In genomic region chr10:75398238-75398629, GRCh38 we compare ENCODE assay signal across 13 cellular contexts. TPM values are rescaled to one million over a fixed set of nuclear protein-coding genes. Genes with fewer than 3 reads are reported as not detected.
DNase-seq lines count a peak whose midpoint lies in the region; ATAC-seq and TF ChIP-seq lines count a peak whose summit lies in the region.
"Had no signal": no experiment of that assay in that cellular context is flagged by ENCODE, and none has a peak within 500 bp of the region (broad histone marks: within the 10 kb centered on the region; RNA-seq: fewer than 3 reads in every experiment).

No MANE protein-coding gene starts in this region.

- H3K9me3 ChIP-seq in heart left ventricle (no peaks in the 10 kb centered on the region), uterus (no peaks in the 10 kb centered on the region)

- DNase-seq in heart left ventricle (no peak), left cardiac atrium (no peak), epithelial cell of prostate (ENCODE audit: low read depth, low spot score) (no peak), uterus (no peak), KG1 (lab: John Stamatoyannopoulos, UW) (no peak), AG08395 (ENCODE audit: low spot score) (no peak)
- DNase-seq in natural killer cell treated with Interleukin-12 subunit alpha and Interleukin-12 subunit beta and Interleukin-15 and Interleukin-18, amount 100 ng/mL, for 72 hours (ENCODE audit: low spot score), result peak; percentile 25
- DNase-seq: activated naive CD8-positive, alpha-beta T cell treated with anti-CD3 and anti-CD28 coated beads, Interleukin-2, amount 10 ng/mL, durations not matched to agents 7 days and 5 days; MM.1S had no signal

- H3K27ac Mint-ChIP-seq in natural killer cell treated with Interleukin-12 subunit alpha and Interleukin-12 subunit beta and Interleukin-15 and Interleukin-18, amount 100 ng/mL, for 72 hours, result no peak overlapping the region
- H3K27ac Mint-ChIP-seq in stimulated activated memory B cell treated with anti-CD40 and anti-IgM and Interleukin-4, amounts not matched to agents 10 μg/mL and 1 μg/mL and 100 μg/mL, for 72 hours, result no peak overlapping the region
- H3K27ac Mint-ChIP-seq: activated naive CD8-positive, alpha-beta T cell treated with anti-CD3 and anti-CD28 coated beads, Interleukin-2, amount 10 ng/mL, durations not matched to agents 7 days and 5 days; stimulated activated naive CD8-positive, alpha-beta T cell treated with anti-CD3 and anti-CD28 coated beads, Interleukin-15, Interleukin-2, amounts not matched to agents 100 ng/mL and 50 ng/mL, for 24 hours had no signal

- H3K4me3 ChIP-seq in heart left ventricle (peak overlapping the region in 9 of 12 donors; percentile 75 to 97 (median 90)), uterus (peak overlapping the region; percentile 81 to 82)

- TF ChIP-seq POLR2A in heart left ventricle (IDR thresholded peaks at IDR 0.05) (no peak), uterus (IDR thresholded peaks at IDR 0.05) (no peak)

- H3K4me1 ChIP-seq in heart left ventricle, result peaks cover 0 to 49% (median 13%) of the 10 kb centered on the region in 12 donors
- H3K4me1 ChIP-seq in uterus, result no peaks in the 10 kb centered on the region

- peaks cover 0 to 24% (median 0%) of the 10 kb centered on the region in 9 donors for H3K27me3 ChIP-seq in heart left ventricle
- no peaks in the 10 kb centered on the region for H3K27me3 ChIP-seq in uterus

- intact Hi-C loops in heart left ventricle (cut with DNase I), result loop anchor here in 9 of 10 donors (2.0 to 10.0 kb wide), 17 partner anchors 101 to 1607 kb away; no protein-coding TSS in a partner anchor
- intact Hi-C loops in left cardiac atrium (cut with DNase I), result loop anchor here (5.0 kb wide), 3 partner anchors 101 to 1609 kb away; no protein-coding TSS in a partner anchor
- intact Hi-C loops in uterus (cut with DNase I; ENCODE audit: low total_unique reads), result loop anchor here (5.0 to 10.0 kb wide), 4 partner anchors 507 to 907 kb away; no protein-coding TSS in a partner anchor

- peaks cover 14 to 20% of the 10 kb centered on the region in 2 donors for H3K4me1 Mint-ChIP-seq in natural killer cell treated with Interleukin-12 subunit alpha and Interleukin-12 subunit beta and Interleukin-15 and Interleukin-18, amount 100 ng/mL, for 72 hours (ENCODE audit: low read depth in 2 of 2)
- peaks cover 41% of the 10 kb centered on the region for H3K4me1 Mint-ChIP-seq in stimulated activated memory B cell treated with anti-CD40 and anti-IgM and Interleukin-4, amounts not matched to agents 10 μg/mL and 1 μg/mL and 100 μg/mL, for 72 hours

- H3K4me3 Mint-ChIP-seq in natural killer cell treated with Interleukin-12 subunit alpha and Interleukin-12 subunit beta and Interleukin-15 and Interleukin-18, amount 100 ng/mL, for 72 hours, result no peak overlapping the region
- no peak overlapping the region for H3K4me3 Mint-ChIP-seq in stimulated activated memory B cell treated with anti-CD40 and anti-IgM and Interleukin-4, amounts not matched to agents 10 μg/mL and 1 μg/mL and 100 μg/mL, for 72 hours
- H3K4me3 Mint-ChIP-seq: activated naive CD8-positive, alpha-beta T cell treated with anti-CD3 and anti-CD28 coated beads, Interleukin-2, amount 10 ng/mL, durations not matched to agents 7 days and 5 days; stimulated activated naive CD8-positive, alpha-beta T cell treated with anti-CD3 and anti-CD28 coated beads, Interleukin-15, Interleukin-2, amounts not matched to agents 100 ng/mL and 50 ng/mL, for 24 hours had no signal

- ATAC-seq in heart left ventricle (no peak), left cardiac atrium (no peak)
- ATAC-seq in natural killer cell treated with Interleukin-12 subunit alpha and Interleukin-12 subunit beta and Interleukin-15 and Interleukin-18, amount 100 ng/mL, for 72 hours, result no peak
- ATAC-seq in stimulated activated memory B cell treated with anti-CD40 and anti-IgM and Interleukin-4, amounts not matched to agents 10 μg/mL and 1 μg/mL and 100 μg/mL, for 72 hours, result no peak
- ATAC-seq: activated CD4-positive, CD25-positive, alpha-beta regulatory T cell treated with anti-CD3 and anti-CD28 coated beads, Interleukin-2, amount 50 U/mL, for 24 hours; sciatic nerve had no signal

- H3K36me3 ChIP-seq in heart left ventricle (peaks cover 0 to 19% (median 9%) of the 10 kb centered on the region in 9 donors), uterus (no peaks in the 10 kb centered on the region)

- H3K9me3 Mint-ChIP-seq in natural killer cell treated with Interleukin-12 subunit alpha and Interleukin-12 subunit beta and Interleukin-15 and Interleukin-18, amount 100 ng/mL, for 72 hours, result no peaks in the 10 kb centered on the region
- H3K9me3 Mint-ChIP-seq in stimulated activated memory B cell treated with anti-CD40 and anti-IgM and Interleukin-4, amounts not matched to agents 10 μg/mL and 1 μg/mL and 100 μg/mL, for 72 hours, result peaks cover 3% of the 10 kb centered on the region
- H3K9me3 Mint-ChIP-seq: activated naive CD8-positive, alpha-beta T cell treated with anti-CD3 and anti-CD28 coated beads, Interleukin-2, amount 10 ng/mL, durations not matched to agents 7 days and 5 days; stimulated activated naive CD8-positive, alpha-beta T cell treated with anti-CD3 and anti-CD28 coated beads, Interleukin-15, Interleukin-2, amounts not matched to agents 100 ng/mL and 50 ng/mL, for 24 hours had no signal

- peaks cover 43 to 44% of the 10 kb centered on the region in 2 donors for H3K27me3 Mint-ChIP-seq in natural killer cell treated with Interleukin-12 subunit alpha and Interleukin-12 subunit beta and Interleukin-15 and Interleukin-18, amount 100 ng/mL, for 72 hours
- peaks cover 86% of the 10 kb centered on the region for H3K27me3 Mint-ChIP-seq in stimulated activated memory B cell treated with anti-CD40 and anti-IgM and Interleukin-4, amounts not matched to agents 10 μg/mL and 1 μg/mL and 100 μg/mL, for 72 hours

- TF ChIP-seq CTCF in heart left ventricle (IDR thresholded peaks at IDR 0.05) (no peak), uterus (IDR thresholded peaks at IDR 0.05) (no peak)

- H3K36me3 Mint-ChIP-seq in natural killer cell treated with Interleukin-12 subunit alpha and Interleukin-12 subunit beta and Interleukin-15 and Interleukin-18, amount 100 ng/mL, for 72 hours, result no peaks in the 10 kb centered on the region
- H3K36me3 Mint-ChIP-seq in stimulated activated memory B cell treated with anti-CD40 and anti-IgM and Interleukin-4, amounts not matched to agents 10 μg/mL and 1 μg/mL and 100 μg/mL, for 72 hours, result peaks cover 6% of the 10 kb centered on the region

- WGBS in heart left ventricle, 4 donors, result 69 to 78% (median 72%) methylated on average over 9 of the region's 9 CpGs

- H3K27ac ChIP-seq in heart left ventricle (peak overlapping the region in 11 of 12 donors; percentile 92 to 100 (median 97)), epithelial cell of prostate (peak overlapping the region; percentile 93), uterus (peak overlapping the region; percentile 97 to 98)

RNA-seq across cellular contexts. Expression of gene ZNF503, which starts 3.3 kb away (rescaled TPM):
- total RNA-seq in heart left ventricle (1 to 10 TPM; 3.4 to 8.6 (median 7.4) TPM), left cardiac atrium (10 to 100 TPM; 12.0 to 14.3 TPM), uterus (10 to 100 TPM; 12.1 to 99.4 (median 26.0) TPM)
- 1 to 10 TPM; 4.4 to 6.3 TPM for polyA plus RNA-seq in heart left ventricle
- total RNA-seq in natural killer cell treated with Interleukin-12 subunit alpha and Interleukin-12 subunit beta and Interleukin-15 and Interleukin-18, amount 100 ng/mL, for 72 hours, result under 1 TPM; 0.11 to 0.21 TPM

RNA-seq across cellular contexts. Expression of gene LRMDA, which starts 33.2 kb away (rescaled TPM):
- total RNA-seq in heart left ventricle, result 10 to 100 TPM in 8 of 9 donors, 1 to 10 TPM in 1; 7.7 to 34.4 (median 14.9) TPM
- polyA plus RNA-seq in heart left ventricle, result 10 to 100 TPM in 1 of 2 donors, 1 to 10 TPM in 1; 2.4 to 14.9 TPM
- 10 to 100 TPM; 40.6 to 57.8 TPM for total RNA-seq in left cardiac atrium
- 1 to 10 TPM in 1 of 2 donors, under 1 TPM in 1; 0.92 to 1.8 TPM for total RNA-seq in natural killer cell treated with Interleukin-12 subunit alpha and Interleukin-12 subunit beta and Interleukin-15 and Interleukin-18, amount 100 ng/mL, for 72 hours
- total RNA-seq in uterus, result 10 to 100 TPM in 1 of 4 donors, 1 to 10 TPM in 3; 1.5 to 15.7 (median 4.6) TPM
- total RNA-seq: activated naive CD8-positive, alpha-beta T cell treated with anti-CD3 and anti-CD28 coated beads, Interleukin-2, amount 10 ng/mL, durations not matched to agents 7 days and 5 days had no signal
